8 cellular contexts compared by ENCODE assay signal in genomic region chr17:59825533-59826316, GRCh38.
DNase-seq lines count a peak whose midpoint lies in the region; ATAC-seq and TF ChIP-seq lines count a peak whose summit lies in the region.

No MANE protein-coding gene starts in this region.

- H3K36me3 ChIP-seq in H7 (replicated peaks; ENCODE audit: control insufficient read depth, insufficient read depth, low read length) (no peaks in the 10 kb centered on the region), WERI-Rb-1 (peaks cover 5% of the 10 kb centered on the region)

- H3K9me3 Mint-ChIP-seq in stimulated activated naive B cell treated with anti-CD40 and anti-IgM and Interleukin-4, amounts not matched to agents 10 μg/mL and 1 μg/mL and 100 μg/mL, for 72 hours = no peaks in the 10 kb centered on the region

- no peaks in the 10 kb centered on the region for H3K9me3 ChIP-seq in WERI-Rb-1 (ENCODE audit: severe bottlenecking)

- peaks cover 31 to 64% of the 10 kb centered on the region in 2 donors for H3K4me1 Mint-ChIP-seq in stimulated activated naive B cell treated with anti-CD40 and anti-IgM and Interleukin-4, amounts not matched to agents 10 μg/mL and 1 μg/mL and 100 μg/mL, for 72 hours

- H3K27me3 ChIP-seq in H7 (ENCODE audit: control insufficient read depth, insufficient read depth, low read length) = no peaks in the 10 kb centered on the region
- H3K27me3 ChIP-seq in WERI-Rb-1 (ENCODE audit: insufficient read depth, low read depth, severe bottlenecking) = no peaks in the 10 kb centered on the region

- H3K4me3 ChIP-seq in fibroblast of the aortic adventitia (ENCODE audit: low read depth, low read length) = no peak overlapping the region
- no peak overlapping the region for H3K4me3 ChIP-seq in H7 (ENCODE audit: insufficient read depth, low read depth, low read length)
- H3K4me3 ChIP-seq in WERI-Rb-1 (ENCODE audit: low read depth, low read length) = no peak overlapping the region

- H3K27me3 Mint-ChIP-seq in stimulated activated naive B cell treated with anti-CD40 and anti-IgM and Interleukin-4, amounts not matched to agents 10 μg/mL and 1 μg/mL and 100 μg/mL, for 72 hours = no peaks in the 10 kb centered on the region

- ATAC-seq in stimulated activated naive B cell treated with anti-CD40 and anti-IgM and Interleukin-4, amounts not matched to agents 10 μg/mL and 1 μg/mL and 100 μg/mL, for 72 hours (replicated peaks) = peak; percentile 51 to 62
- ATAC-seq in GM21825 (IDR thresholded peaks at IDR 0.05; ENCODE audit: unreplicated experiment) = no peak

- DNase-seq in HCEC 1CT (peak; percentile 85), fibroblast of the aortic adventitia (ENCODE audit: low read depth) (peak; percentile 89), H7 (no peak), occipital lobe (lab: John Stamatoyannopoulos, UW) (no peak), WERI-Rb-1 (no peak)
- peak; percentile 50 for DNase-seq in stimulated activated naive B cell treated with anti-CD40 and anti-IgM and Interleukin-4, amounts not matched to agents 10 μg/mL and 1 μg/mL and 100 μg/mL, for 72 hours

- peak overlapping the region; percentile 80 for H3K4me3 Mint-ChIP-seq in stimulated activated naive B cell treated with anti-CD40 and anti-IgM and Interleukin-4, amounts not matched to agents 10 μg/mL and 1 μg/mL and 100 μg/mL, for 72 hours

- TF ChIP-seq CTCF in VCaP (conservative IDR thresholded peaks at IDR 0.05) (no peak), fibroblast of the aortic adventitia (IDR thresholded peaks at IDR 0.05; ENCODE audit: insufficient read depth, low read length) (no peak), WERI-Rb-1 (IDR thresholded peaks at IDR 0.05; ENCODE audit: low read depth, low read length) (no peak)

- H3K27ac ChIP-seq in VCaP (peak overlapping the region; percentile 96), WERI-Rb-1 (no peak overlapping the region)

- H3K27ac Mint-ChIP-seq in stimulated activated naive B cell treated with anti-CD40 and anti-IgM and Interleukin-4, amounts not matched to agents 10 μg/mL and 1 μg/mL and 100 μg/mL, for 72 hours = peak overlapping the region; percentile 97

- H3K36me3 Mint-ChIP-seq in stimulated activated naive B cell treated with anti-CD40 and anti-IgM and Interleukin-4, amounts not matched to agents 10 μg/mL and 1 μg/mL and 100 μg/mL, for 72 hours = peaks cover 9 to 32% of the 10 kb centered on the region in 2 donors

Comparison
In these comparisons a context has a peak if more than half of its experiments do, and no peak if none do; other contexts are left out.
1. DNase-seq: peak in HCEC 1CT (single experiment), fibroblast of the aortic adventitia (single experiment) and stimulated activated naive B cell treated with anti-CD40 and anti-IgM and Interleukin-4, amounts not matched to agents 10 μg/mL and 1 μg/mL and 100 μg/mL, for 72 hours (single experiment); none in H7 (single experiment), occipital lobe (single experiment) and WERI-Rb-1 (single experiment).